8 cellular contexts compared by ENCODE assay signal in genomic region chr14:74425525-74426201, GRCh38. TPM values are rescaled to one million over a fixed set of nuclear protein-coding genes. Genes with fewer than 3 reads are reported as not detected.
DNase-seq lines count a peak whose midpoint lies in the region; ATAC-seq and TF ChIP-seq lines count a peak whose summit lies in the region.

No MANE protein-coding gene starts in this region.

- peak overlapping the region; percentile 34 for H3K4me2 ChIP-seq in mesendoderm (ENCODE audit: low read length)

- H3K36me3 Mint-ChIP-seq in central memory CD8-positive, alpha-beta T cell (ENCODE audit: insufficient read depth) = peaks cover 6% of the 10 kb centered on the region

- no peak overlapping the region for H2BK120ac ChIP-seq in mesendoderm (ENCODE audit: low read depth, low read length)

- H2AK5ac ChIP-seq in mesendoderm (ENCODE audit: low read length) = no peak overlapping the region

- H3K9ac ChIP-seq in mesendoderm (ENCODE audit: low read length) = no peak overlapping the region

- no peak overlapping the region for H2BK15ac ChIP-seq in mesendoderm (replicated peaks; ENCODE audit: low read depth)

- TF ChIP-seq CTCF in GM13977 (IDR thresholded peaks at IDR 0.05; ENCODE audit: extremely low read depth, insufficient read depth, missing control alignments) = no peak
- TF ChIP-seq CTCF in thyroid gland (IDR thresholded peaks at IDR 0.05) = no peak

- peak; percentile 43 for ATAC-seq in central memory CD8-positive, alpha-beta T cell (replicated peaks; ENCODE audit: extremely low read depth, poor library complexity, severe bottlenecking)
- no peak for ATAC-seq in HG02763 (IDR thresholded peaks at IDR 0.05; ENCODE audit: unreplicated experiment)
- no peak for ATAC-seq in HG02678 (IDR thresholded peaks at IDR 0.05; ENCODE audit: unreplicated experiment)
- ATAC-seq in HG03135 (IDR thresholded peaks at IDR 0.05; ENCODE audit: unreplicated experiment) = no peak

- H3K36me3 ChIP-seq in mesendoderm (ENCODE audit: control insufficient read depth, insufficient read depth, low read length) (no peaks in the 10 kb centered on the region), thyroid gland (no peaks in the 10 kb centered on the region)

- H3K4ac ChIP-seq in mesendoderm (ENCODE audit: low read depth, low read length) = no peak overlapping the region

- no peak overlapping the region for H3K27ac Mint-ChIP-seq in central memory CD8-positive, alpha-beta T cell (ENCODE audit: low read depth)

- no peaks in the 10 kb centered on the region for H3K79me1 ChIP-seq in mesendoderm (ENCODE audit: low read length)

- no peak overlapping the region for H3K27ac ChIP-seq in mesendoderm (ENCODE audit: low read depth, low read length)
- no peak overlapping the region for H3K27ac ChIP-seq in thyroid gland

- no peak overlapping the region for H2BK5ac ChIP-seq in mesendoderm (ENCODE audit: low read length)

- H3K23ac ChIP-seq in mesendoderm (ENCODE audit: low read length) = no peak overlapping the region

- intact Hi-C loops in thyroid gland (cut with DNase I) = no loop called here

- in situ Hi-C loops in GM13977 (cut with MboI; ENCODE audit: low pct_unique_long_range_greater_than_20kb, low sequenced_read_pairs, unreplicated experiment) = no loop called here

- TF ChIP-seq POLR2A in thyroid gland (IDR thresholded peaks at IDR 0.05) = no peak

- no peaks in the 10 kb centered on the region for H3K4me1 Mint-ChIP-seq in central memory CD8-positive, alpha-beta T cell

- H3K9me3 ChIP-seq in thyroid gland = no peaks in the 10 kb centered on the region

- H3K4me1 ChIP-seq in mesendoderm (ENCODE audit: control insufficient read depth, low read depth, low read length) (peaks cover 13% of the 10 kb centered on the region), thyroid gland (peaks cover 0 to 7% of the 10 kb centered on the region in 2 donors)

- H4K8ac ChIP-seq in mesendoderm (ENCODE audit: low read depth, low read length) = no peak overlapping the region

- WGBS in mesendoderm (ENCODE audit: extremely low coverage, insufficient coverage, low lambda C conversion rate) = no CpG with 5 or more reads among the region's 66 CpGs
- WGBS in thyroid gland, 2 donors = 21 to 29% methylated on average over 4 to 5 of the region's 66 CpGs

- peaks cover 61% of the 10 kb centered on the region for H3K27me3 Mint-ChIP-seq in central memory CD8-positive, alpha-beta T cell

- no peak overlapping the region for H3K4me3 ChIP-seq in mesendoderm (ENCODE audit: low read length)
- H3K4me3 ChIP-seq in thyroid gland (replicated peaks in 1 of 3) = no peak overlapping the region

- H3K4me3 Mint-ChIP-seq in central memory CD8-positive, alpha-beta T cell = no peak overlapping the region

- H3K9me3 Mint-ChIP-seq in central memory CD8-positive, alpha-beta T cell = no peaks in the 10 kb centered on the region

- no peaks in the 10 kb centered on the region for H3K27me3 ChIP-seq in mesendoderm (ENCODE audit: insufficient read depth, low read length, poor library complexity)
- peaks cover 4% of the 10 kb centered on the region for H3K27me3 ChIP-seq in thyroid gland

- H4K5ac ChIP-seq in mesendoderm (ENCODE audit: low read length) = no peak overlapping the region

- H3K18ac ChIP-seq in mesendoderm (ENCODE audit: low read length) = no peak overlapping the region

- DNase-seq in GM13977 (ENCODE audit: low spot score) (peak; percentile 87), UCSD-AML1 (lab: John Stamatoyannopoulos, UW; ENCODE audit: unreplicated experiment) (peak; percentile 53), mesendoderm (peak; percentile 52), thyroid gland (peak; percentile 34 to 39)
- peak; percentile 24 to 39 for DNase-seq in central memory CD8-positive, alpha-beta T cell (ENCODE audit: low spot score in 2 of 2)

- no peaks in the 10 kb centered on the region for H3K79me2 ChIP-seq in mesendoderm (ENCODE audit: control insufficient read depth, insufficient read depth, low read length)

- H3K56ac ChIP-seq in mesendoderm (ENCODE audit: low read length) = no peak overlapping the region

RNA-seq across cellular contexts. Expression of gene SYNDIG1L, which starts 0.3 kb away (rescaled TPM):
- 0.37 TPM for polyA plus RNA-seq in mesendoderm (2013, experiment 1 of 2)
- polyA plus RNA-seq in mesendoderm (2013, experiment 2 of 2) = 0.34 TPM
- total RNA-seq in thyroid gland = under 1 TPM in 2 of 4 donors, not detected in 2; 0.13 to 0.54 TPM

Comparison
In these comparisons a context has a peak if more than half of its experiments do, and no peak if none do; other contexts are left out.
1. DNase-seq: peak in every context shown above with its lines; median percentile 87 in GM13977; 53 in UCSD-AML1; 52 in mesendoderm; 36 in thyroid gland; 32 in central memory CD8-positive, alpha-beta T cell.